ENCODE assay signal across 8 cellular contexts in the genomic region with DNA sequence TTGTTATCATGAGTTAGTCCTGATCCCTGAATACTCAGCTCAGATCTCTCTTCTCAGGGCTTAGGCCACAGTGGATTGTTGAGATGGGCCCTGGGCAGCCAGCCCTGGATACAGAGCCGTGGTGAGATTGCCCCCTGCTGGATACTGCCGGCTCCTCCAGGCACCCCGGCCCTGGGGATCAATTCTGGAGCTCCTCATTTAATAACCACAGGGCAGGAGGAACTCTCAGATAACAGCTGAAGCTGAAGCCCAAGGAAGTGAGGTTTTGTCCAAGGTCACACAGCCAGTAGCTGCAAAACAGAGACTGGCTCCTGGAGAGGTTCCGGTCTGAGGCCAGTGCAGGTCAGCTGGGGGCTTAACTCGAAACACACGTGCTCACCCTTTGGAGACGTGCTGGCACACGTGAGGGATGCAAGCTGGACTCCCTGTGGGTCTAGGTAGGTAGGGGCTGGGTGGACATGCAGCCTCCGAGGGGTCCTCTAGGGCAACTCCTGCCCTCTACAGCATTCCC. TPM values are rescaled to one million over a fixed set of nuclear protein-coding genes. Genes with fewer than 3 reads are reported as not detected.
DNase-seq lines count a peak whose midpoint lies in the region; ATAC-seq and TF ChIP-seq lines count a peak whose summit lies in the region.

No MANE protein-coding gene starts in this region.

- TF ChIP-seq CTCF in HCT116 (IDR thresholded peaks at IDR 0.05 in 2 of 3, conservative IDR thresholded peaks at IDR 0.05 in 1 of 3; ENCODE audit: borderline replicate concordance in 1 of 3, insufficient read depth in 1 of 3, low read depth in 2 of 3, low read length in 2 of 3) (peak; percentile 79 to 95 (median 92)), dorsolateral prefrontal cortex (IDR thresholded peaks at IDR 0.05 in 54 of 56, conservative IDR thresholded peaks at IDR 0.05 in 2 of 56; ENCODE audit: low read depth in 1 of 56, partially characterized antibody in 56 of 56) (peak; percentile 39 to 93 (median 80)), lung (IDR thresholded peaks at IDR 0.05; ENCODE audit: control extremely low read depth, extremely low read depth) (peak; percentile 6)

- no peak overlapping the region for H2AFZ ChIP-seq in HCT116 (ENCODE audit: low read depth, low read length, poor library complexity, severe bottlenecking)

- POLR2A ChIA-PET in HCT116 (lab: Charles Lee): interaction anchor here (0.5 to 1.0 kb wide), 2 partner anchors 55 to 450 kb away, joined by 3 read pairs; a partner anchor contains a TSS

- TF ChIP-seq POLR2A in HCT116 (IDR thresholded peaks at IDR 0.05; ENCODE audit: borderline replicate concordance, extremely low read depth, insufficient read depth, insufficient read length): no peak

- no peaks in the 10 kb centered on the region for H4K20me1 ChIP-seq in HCT116 (ENCODE audit: insufficient read depth)

- no peaks in the 10 kb centered on the region for H3K9me3 ChIP-seq in HCT116 (ENCODE audit: control insufficient read depth in 1 of 2, insufficient read depth in 1 of 2, low read depth in 1 of 2, low read length in 2 of 2)
- no peaks in the 10 kb centered on the region for H3K9me3 ChIP-seq in lung (ENCODE audit: control insufficient read depth in 2 of 2, insufficient read depth in 1 of 2, low read length in 1 of 2)

- intact Hi-C loops in HCT116 (cut with micrococcal nuclease) (loop anchor here (1.0 to 2.0 kb wide), 2 partner anchors 144 to 297 kb away; no protein-coding TSS in a partner anchor), dorsolateral prefrontal cortex (cut with DNase I) (loop anchor here (1.0 to 5.0 kb wide), 2 partner anchors 144 to 146 kb away; no protein-coding TSS in a partner anchor)

- no peak overlapping the region for H3K4me2 ChIP-seq in HCT116 (ENCODE audit: low read length)

- CTCF ChIA-PET in HCT116 (lab: Charles Lee): interaction anchor here (0.6 to 2.4 kb wide), 30 partner anchors 9 to 742 kb away, joined by 3 to 32 read pairs (median 5); a partner anchor contains a TSS

- peak; percentile 80 for TF ChIP-seq RAD21 in HCT116 (IDR thresholded peaks at IDR 0.05; ENCODE audit: low read depth)

- BruUV-seq in HCT116 (replicated peaks; lab: Mats Ljungman, UMichigan): no TSS peak

- WGBS in lung, 2 donors: 53 to 56% methylated on average over 9 of the region's 9 CpGs

- DNase-seq in ELF-1 (ENCODE audit: low read depth, low spot score) (peak; percentile 79), HCT116 (ENCODE audit: low read depth, low spot score) (no peak), NCI-H2081 treated with DMSO at 0.1 percent for 48 hours (lab: John Stamatoyannopoulos, UW) (peak; percentile 48), dorsolateral prefrontal cortex (peak; percentile 62 to 83 (median 76)), lung (ENCODE audit: low spot score) (peak; percentile 35), NCI-H2029 treated with DMSO at 0.1 percent for 48 hours (lab: John Stamatoyannopoulos, UW) (no peak)
- peak; percentile 16 for DNase-seq in activated CD4-positive, alpha-beta T cell treated with anti-CD3 and anti-CD28 coated beads for 1 hour
- peak; percentile 19 for DNase-seq in stimulated activated CD8-positive, alpha-beta memory T cell treated with anti-CD3 and anti-CD28 coated beads, Interleukin-7, amount 100 ng/mL, for 24 hours (ENCODE audit: low read depth)

- no peaks in the 10 kb centered on the region for H3K36me3 ChIP-seq in HCT116 (ENCODE audit: control insufficient read depth in 1 of 2, insufficient read depth in 2 of 2, low read length in 2 of 2)
- H3K36me3 ChIP-seq in lung (ENCODE audit: control insufficient read depth in 2 of 2, insufficient read depth in 2 of 2, low read length in 2 of 2): no peaks in the 10 kb centered on the region

- H3K27ac ChIP-seq in HCT116 (ENCODE audit: low read depth, low read length) (no peak overlapping the region), dorsolateral prefrontal cortex (peak overlapping the region in 7 of 59 donors; percentile 5 to 59 (median 33)), lung (ENCODE audit: low read depth in 1 of 2, low read length in 1 of 2) (no peak overlapping the region)

- ATAC-seq in HCT116 (peak; percentile 99), lung (ENCODE audit: insufficient read depth, low FRiP score) (no peak)

- H3K9ac ChIP-seq in HCT116 (ENCODE audit: low read length): no peak overlapping the region

- no peaks in the 10 kb centered on the region for H3K27me3 ChIP-seq in HCT116 (ENCODE audit: insufficient read depth, low read length)
- H3K27me3 ChIP-seq in dorsolateral prefrontal cortex: no peaks in the 10 kb centered on the region
- H3K27me3 ChIP-seq in lung (ENCODE audit: control insufficient read depth, insufficient read depth): no peaks in the 10 kb centered on the region

- H3K79me2 ChIP-seq in HCT116 (ENCODE audit: insufficient read depth, low read length): no peaks in the 10 kb centered on the region

- no peaks in the 10 kb centered on the region for H3K9me2 ChIP-seq in HCT116 (ENCODE audit: insufficient read depth)

- RAD21 ChIA-PET in HCT116 (lab: Charles Lee; ENCODE audit: low non-redundant PET in 1 of 2, low total read pairs in 2 of 2, uncharacterized antibody in 2 of 2, unreplicated experiment in 2 of 2): interaction anchor here (0.6 to 1.2 kb wide), 5 partner anchors 16 to 144 kb away, joined by 3 to 7 read pairs (median 4); a partner anchor contains a TSS

- H3K4me1 ChIP-seq in HCT116 (ENCODE audit: control insufficient read depth in 1 of 2, insufficient read depth in 2 of 2, low read length in 2 of 2) (no peaks in the 10 kb centered on the region), lung (ENCODE audit: control insufficient read depth in 2 of 2, insufficient read depth in 2 of 2, low read length in 2 of 2) (peaks cover 0 to 3% of the 10 kb centered on the region in 2 donors)

- H3K4me3 ChIP-seq in HCT116 (replicated peaks in 1 of 2; ENCODE audit: low read depth in 1 of 2, low read length in 2 of 2) (no peak overlapping the region), dorsolateral prefrontal cortex (no peak overlapping the region), lung (no peak overlapping the region)

TF ChIP-seq in HCT116, 20 proteins besides CTCF, POLR2A, EP300 and RAD21:
- TF ChIP-seq POLR2AphosphoS5 (IDR thresholded peaks at IDR 0.05; ENCODE audit: low read depth, low read length) (no peak), SP1 (IDR thresholded peaks at IDR 0.05; ENCODE audit: low read depth) (no peak), ZFX (IDR thresholded peaks at IDR 0.05) (no peak), ELF1 (IDR thresholded peaks at IDR 0.05; ENCODE audit: borderline replicate concordance, low read depth) (no peak), YY1 (IDR thresholded peaks at IDR 0.05; ENCODE audit: extremely low read depth, insufficient replicate concordance, low read depth, low read length) (no peak), CEBPB (IDR thresholded peaks at IDR 0.05; ENCODE audit: low read depth) (no peak)
- TF ChIP-seq, protein P1, sequence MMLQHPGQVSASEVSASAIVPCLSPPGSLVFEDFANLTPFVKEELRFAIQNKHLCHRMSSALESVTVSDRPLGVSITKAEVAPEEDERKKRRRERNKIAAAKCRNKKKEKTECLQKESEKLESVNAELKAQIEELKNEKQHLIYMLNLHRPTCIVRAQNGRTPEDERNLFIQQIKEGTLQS (IDR thresholded peaks at IDR 0.05): no peak

RNA-seq across cellular contexts. Expression of a gene that starts 16.0 kb away (rescaled TPM):
- 13.4 TPM for total RNA-seq in HCT116 (2021; ENCODE audit: unreplicated experiment)
- 17.5 and 19.8 TPM in 2 replicates for polyA plus RNA-seq in HCT116 (2012)
- 10 to 100 TPM in 49 of 120 experiments, 1 to 10 TPM in 70, under 1 TPM in 1; 0.77 to 58.6 (median 8.7) TPM for total RNA-seq in dorsolateral prefrontal cortex
- total RNA-seq in lung: under 1 TPM; 0.11 to 0.55 TPM
- under 1 TPM; 0.10 to 0.14 TPM for polyA plus RNA-seq in lung

RNA-seq across cellular contexts. Expression of a gene that starts 18.8 kb away (rescaled TPM):
- total RNA-seq in HCT116 (2021; ENCODE audit: unreplicated experiment): 0.07 TPM
- polyA plus RNA-seq in HCT116 (2012): 0.01 and 0.04 TPM in 2 replicates
- total RNA-seq in dorsolateral prefrontal cortex: 1 to 10 TPM in 4 of 120 experiments, under 1 TPM in 92, not detected in 24; 0.03 to 2.4 (median 0.18) TPM
- under 1 TPM in 1 of 2 donors, not detected in 1; 0.11 TPM for total RNA-seq in lung
- polyA plus RNA-seq in lung: not detected

RNA-seq across cellular contexts. Expression of a gene that starts 51.6 kb away (rescaled TPM):
- total RNA-seq in HCT116 (2021; ENCODE audit: unreplicated experiment) (0.39 TPM), dorsolateral prefrontal cortex (100 to 1,000 TPM in 16 of 120 experiments, 10 to 100 TPM in 104; 30.1 to 140 (median 76.8) TPM), lung (1 to 10 TPM; 1.2 to 3.9 TPM)
- 0.19 and 0.20 TPM in 2 replicates for polyA plus RNA-seq in HCT116 (2012)
- polyA plus RNA-seq in lung: 10 to 100 TPM in 1 of 2 donors, 1 to 10 TPM in 1; 2.4 to 14.9 TPM

Comparison
In these comparisons a context has a peak if more than half of its experiments do, and no peak if none do; other contexts are left out.
1. DNase-seq: peak in ELF-1 (single experiment), NCI-H2081 treated with DMSO at 0.1 percent for 48 hours (single experiment), activated CD4-positive, alpha-beta T cell treated with anti-CD3 and anti-CD28 coated beads for 1 hour (single experiment), dorsolateral prefrontal cortex (10 of 10), lung (single experiment) and stimulated activated CD8-positive, alpha-beta memory T cell treated with anti-CD3 and anti-CD28 coated beads, Interleukin-7, amount 100 ng/mL, for 24 hours (single experiment); none in HCT116 (single experiment) and NCI-H2029 treated with DMSO at 0.1 percent for 48 hours (single experiment).
2. CTCF ChIP-seq: peak in every context shown above with its lines; median percentile 92 in HCT116; 80 in dorsolateral prefrontal cortex; 6 in lung.
3. RNA of a gene that starts 51.6 kb away (total RNA-seq): 30.1 to 140 TPM in dorsolateral prefrontal cortex; 1.2 to 3.9 TPM in lung and 0.39 TPM in HCT116 (single experiment); every median in the first group is over 4 times any median in the second.